In the genomic region with DNA sequence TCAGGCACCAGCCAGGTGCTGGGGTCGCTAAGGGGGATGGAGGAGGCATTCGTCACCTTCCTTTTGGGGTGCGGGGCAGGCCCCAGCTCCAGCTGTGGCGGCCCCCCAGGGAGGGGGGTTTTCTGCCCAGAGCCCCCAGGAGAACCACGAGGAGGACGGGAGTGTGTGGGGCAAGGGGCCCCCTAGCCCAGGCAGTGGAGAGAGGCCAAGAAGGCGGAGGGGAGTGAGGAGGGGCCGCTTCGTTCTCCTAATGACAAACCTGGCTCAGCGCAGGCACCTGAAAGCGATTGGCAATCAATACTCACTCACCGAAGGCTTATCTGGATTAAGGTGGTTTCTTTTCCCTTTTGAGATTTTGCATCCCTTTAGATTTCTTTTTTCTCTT, we compare ENCODE assay signal across 19 cellular contexts.
A peak's percentile ranks its signal among the peaks of the same experiment; 100 is the strongest.
DNase-seq lines count a peak whose midpoint lies in the region; ATAC-seq and TF ChIP-seq lines count a peak whose summit lies in the region.
"Had no signal": no experiment of that assay in that cellular context is flagged by ENCODE, and none has a peak within 500 bp of the region (broad histone marks: within the 10 kb centered on the region; RNA-seq: fewer than 3 reads in every experiment).

No MANE protein-coding gene starts in this region.

- no peak overlapping the region for H3K27ac Mint-ChIP-seq in activated CD8-positive, alpha-beta memory T cell treated with anti-CD3 and anti-CD28 coated beads, Interleukin-2, amount 10 ng/mL, durations not matched to agents 7 days and 5 days
- H3K27ac Mint-ChIP-seq in endodermal cell, result no peak overlapping the region
- H3K27ac Mint-ChIP-seq: CD4-positive, alpha-beta T cell; H9; IgD-negative memory B cell had no signal

- no peak overlapping the region for H3K4me2 ChIP-seq in neuronal stem cell (ENCODE audit: insufficient read depth, low read length, poor library complexity, severe bottlenecking)
- H3K4me2 ChIP-seq: A549 had no signal

- H3K4me3 ChIP-seq in H7 (ENCODE audit: insufficient read depth, low read depth, low read length), result no peak overlapping the region
- H3K4me3 ChIP-seq in endodermal cell (ENCODE audit: low read length), result no peak overlapping the region
- H3K4me3 ChIP-seq in neuronal stem cell (ENCODE audit: low read length in 2 of 2), result no peak overlapping the region
- no peak overlapping the region for H3K4me3 ChIP-seq in gastrocnemius medialis
- H3K4me3 ChIP-seq: A549 had no signal

- H3K27ac ChIP-seq in endodermal cell (ENCODE audit: low read depth, low read length), result no peak overlapping the region
- H3K27ac ChIP-seq in neuronal stem cell (replicated peaks; ENCODE audit: low read length), result no peak overlapping the region
- no peak overlapping the region for H3K27ac ChIP-seq in gastrocnemius medialis
- H3K27ac ChIP-seq: 22Rv1, A549 had no signal

- H2BK5ac ChIP-seq in neuronal stem cell (ENCODE audit: low read length), result no peak overlapping the region

- intact Hi-C loops in Right ventricle myocardium superior (cut with DNase I), result no loop called here
- intact Hi-C loops in gastrocnemius medialis (cut with DNase I; ENCODE audit: low total_unique reads), result no loop called here

- TF ChIP-seq CTCF in endodermal cell (conservative IDR thresholded peaks at IDR 0.05) (no peak), gastrocnemius medialis (IDR thresholded peaks at IDR 0.05 in 4 of 5, conservative IDR thresholded peaks at IDR 0.05 in 1 of 5) (no peak)

- H3K4me3 Mint-ChIP-seq in activated CD8-positive, alpha-beta memory T cell treated with anti-CD3 and anti-CD28 coated beads, Interleukin-2, amount 10 ng/mL, durations not matched to agents 7 days and 5 days, result no peak overlapping the region
- H3K4me3 Mint-ChIP-seq in endodermal cell, result no peak overlapping the region
- H3K4me3 Mint-ChIP-seq: CD4-positive, alpha-beta T cell; H9 had no signal

- CTCF ChIA-PET in activated CD8-positive, alpha-beta memory T cell treated with anti-CD3 and anti-CD28 coated beads, Interleukin-2, amount 10 ng/mL, durations not matched to agents 7 days and 5 days (lab: Charles Lee), result no interaction called here

- WGBS in endodermal cell (ENCODE audit: insufficient coverage in 1 of 2, insufficient read length in 1 of 2), 2 experiments, result 89 to 92% methylated on average over 3 to 12 of the region's 12 CpGs
- WGBS in neuronal stem cell (ENCODE audit: extremely low coverage in 2 of 2, insufficient read length in 2 of 2, insufficient replicate concordance in 1 of 2), 2 donors, result no CpG with 5 or more reads among the region's 12 CpGs

- no peak overlapping the region for H3K4ac ChIP-seq in neuronal stem cell (ENCODE audit: low read length)

- H3K36me3 ChIP-seq in H7 (replicated peaks; ENCODE audit: control insufficient read depth, insufficient read depth, low read length), result no peaks in the 10 kb centered on the region
- H3K36me3 ChIP-seq in endodermal cell (ENCODE audit: control insufficient read depth, insufficient read depth, low read length), result no peaks in the 10 kb centered on the region
- no peaks in the 10 kb centered on the region for H3K36me3 ChIP-seq in neuronal stem cell (replicated peaks in 1 of 2; ENCODE audit: control insufficient read depth in 2 of 2, insufficient read depth in 2 of 2, low read length in 2 of 2)
- H3K36me3 ChIP-seq in gastrocnemius medialis, result no peaks in the 10 kb centered on the region

- in situ Hi-C loops in gastrocnemius medialis (cut with MboI; ENCODE audit: low sequenced_read_pairs in 4 of 4), result no loop called here

- peaks cover 8% of the 10 kb centered on the region for H3K9me3 Mint-ChIP-seq in activated CD8-positive, alpha-beta memory T cell treated with anti-CD3 and anti-CD28 coated beads, Interleukin-2, amount 10 ng/mL, durations not matched to agents 7 days and 5 days (ENCODE audit: low read depth)
- peaks cover 13% of the 10 kb centered on the region for H3K9me3 Mint-ChIP-seq in endodermal cell

- H3K4me1 Mint-ChIP-seq in activated CD8-positive, alpha-beta memory T cell treated with anti-CD3 and anti-CD28 coated beads, Interleukin-2, amount 10 ng/mL, durations not matched to agents 7 days and 5 days, result no peaks in the 10 kb centered on the region
- H3K4me1 Mint-ChIP-seq in endodermal cell, result no peaks in the 10 kb centered on the region
- H3K4me1 Mint-ChIP-seq: IgD-negative memory B cell had no signal

- no peaks in the 10 kb centered on the region for H3K27me3 ChIP-seq in H7 (ENCODE audit: control insufficient read depth, insufficient read depth, low read length)
- H3K27me3 ChIP-seq in endodermal cell (ENCODE audit: control insufficient read depth, insufficient read depth, low read length, poor library complexity, severe bottlenecking), result no peaks in the 10 kb centered on the region
- peaks cover 0 to 4% (median 0%) of the 10 kb centered on the region in 3 experiments for H3K27me3 ChIP-seq in neuronal stem cell (ENCODE audit: control insufficient read depth in 3 of 3, insufficient read depth in 3 of 3, low read depth in 1 of 3, low read length in 3 of 3)
- peaks cover 12 to 47% (median 14%) of the 10 kb centered on the region in 3 donors for H3K27me3 ChIP-seq in gastrocnemius medialis

- H3K23ac ChIP-seq in neuronal stem cell (ENCODE audit: low read depth, low read length, poor library complexity), result no peak overlapping the region

- no peak for ATAC-seq in activated CD8-positive, alpha-beta memory T cell treated with anti-CD3 and anti-CD28 coated beads, Interleukin-2, amount 10 ng/mL, durations not matched to agents 7 days and 5 days
- ATAC-seq in Right ventricle myocardium superior (ENCODE audit: poor library complexity), result no peak
- no peak for ATAC-seq in gastrocnemius medialis
- ATAC-seq: A549, HepG2 had no signal

- H3K4me1 ChIP-seq in endodermal cell (ENCODE audit: control insufficient read depth, insufficient read depth, low read length) (no peaks in the 10 kb centered on the region), neuronal stem cell (ENCODE audit: control insufficient read depth in 2 of 2, insufficient read depth in 1 of 2, low read depth in 1 of 2, low read length in 2 of 2) (peaks cover 0 to 1% of the 10 kb centered on the region in 2 donors), gastrocnemius medialis (no peaks in the 10 kb centered on the region)
- H3K4me1 ChIP-seq: A549 had no signal

- H3K27me3 Mint-ChIP-seq in activated CD8-positive, alpha-beta memory T cell treated with anti-CD3 and anti-CD28 coated beads, Interleukin-2, amount 10 ng/mL, durations not matched to agents 7 days and 5 days, result peaks cover 31% of the 10 kb centered on the region
- no peaks in the 10 kb centered on the region for H3K27me3 Mint-ChIP-seq in endodermal cell (ENCODE audit: insufficient read depth)

- H3K9ac ChIP-seq in endodermal cell (ENCODE audit: extremely low read depth, low read length, poor library complexity, severe bottlenecking), result no peak overlapping the region
- H3K9ac ChIP-seq in neuronal stem cell (ENCODE audit: low read depth, low read length, poor library complexity), result no peak overlapping the region

- no peak overlapping the region for H4K8ac ChIP-seq in neuronal stem cell (ENCODE audit: low read depth, low read length)

- H3K18ac ChIP-seq in neuronal stem cell (ENCODE audit: low read length), result no peak overlapping the region

- no peak overlapping the region for H3K14ac ChIP-seq in neuronal stem cell (ENCODE audit: low read length)

- H2AK5ac ChIP-seq in neuronal stem cell (ENCODE audit: low read depth, low read length), result no peak overlapping the region

- peak; percentile 12 for DNase-seq in activated CD8-positive, alpha-beta memory T cell treated with anti-CD3 and anti-CD28 coated beads, Interleukin-2, amount 10 ng/mL, durations not matched to agents 7 days and 5 days
- no peak for DNase-seq in activated CD8-positive, alpha-beta memory T cell treated with anti-CD3 and anti-CD28 coated beads for 24 hours
- DNase-seq in H7 (peak; percentile 56), endodermal cell (peak; percentile 10), neuronal stem cell (ENCODE audit: low spot score) (no peak), COLO668 (lab: John Stamatoyannopoulos, UW; ENCODE audit: unreplicated experiment) (no peak), Right ventricle myocardium superior (no peak), gastrocnemius medialis (no peak)
- DNase-seq: AML-193, Calu3, DMS 273 treated with DMSO at 0.1 percent for 48 hours, GDM1, GOT3, H9 had no signal

- TF ChIP-seq POLR2A in gastrocnemius medialis (IDR thresholded peaks at IDR 0.05), result no peak

- H3K36me3 Mint-ChIP-seq in activated CD8-positive, alpha-beta memory T cell treated with anti-CD3 and anti-CD28 coated beads, Interleukin-2, amount 10 ng/mL, durations not matched to agents 7 days and 5 days, result peaks cover 1% of the 10 kb centered on the region
- H3K36me3 Mint-ChIP-seq in endodermal cell (ENCODE audit: low read depth), result no peaks in the 10 kb centered on the region

- H3K79me1 ChIP-seq in neuronal stem cell (ENCODE audit: low read depth, low read length), result no peaks in the 10 kb centered on the region

- H2BK15ac ChIP-seq in neuronal stem cell (ENCODE audit: low read length), result peak overlapping the region; percentile 24

- no peak overlapping the region for H4K91ac ChIP-seq in neuronal stem cell (ENCODE audit: low read depth, low read length, poor library complexity)

- no peak overlapping the region for H2AFZ ChIP-seq in neuronal stem cell (ENCODE audit: low read length)

- no peak overlapping the region for H2BK12ac ChIP-seq in neuronal stem cell (ENCODE audit: low read length)

- H3K9me3 ChIP-seq in endodermal cell (ENCODE audit: control insufficient read depth, low read length), result peaks cover 13% of the 10 kb centered on the region
- peaks cover 0 to 9% of the 10 kb centered on the region in 2 donors for H3K9me3 ChIP-seq in neuronal stem cell (replicated peaks in 1 of 2; ENCODE audit: control insufficient read depth in 2 of 2, insufficient read depth in 1 of 2, low read depth in 1 of 2, low read length in 2 of 2)
- peaks cover 0 to 19% (median 0%) of the 10 kb centered on the region in 3 donors for H3K9me3 ChIP-seq in gastrocnemius medialis

- no peak overlapping the region for H2BK120ac ChIP-seq in neuronal stem cell (ENCODE audit: low read depth, low read length)

Comparison
In these comparisons a context has a peak if more than half of its experiments do, and no peak if none do; other contexts are left out.
1. DNase-seq: peak in activated CD8-positive, alpha-beta memory T cell treated with anti-CD3 and anti-CD28 coated beads, Interleukin-2, amount 10 ng/mL, durations not matched to agents 7 days and 5 days (single experiment), H7 (single experiment) and endodermal cell (single experiment); none in activated CD8-positive, alpha-beta memory T cell treated with anti-CD3 and anti-CD28 coated beads for 24 hours (single experiment), neuronal stem cell (single experiment), COLO668 (single experiment), Right ventricle myocardium superior (single experiment) and gastrocnemius medialis (0 of 2).